Comparison of ENCODE assay signal across 23 cellular contexts in genomic region chr2:65159261-65159660, GRCh38. TPM values are rescaled to one million over a fixed set of nuclear protein-coding genes. Genes with fewer than 3 reads are reported as not detected.
A peak's percentile ranks its signal among the peaks of the same experiment; 100 is the strongest.
DNase-seq lines count a peak whose midpoint lies in the region; ATAC-seq lines count a peak whose summit lies in the region.
"Had no signal": no experiment of that assay in that cellular context is flagged by ENCODE, and none has a peak within 500 bp of the region (broad histone marks: within the 10 kb centered on the region; RNA-seq: fewer than 3 reads in every experiment).

No MANE protein-coding gene starts in this region.

- no peaks in the 10 kb centered on the region for H3K9me3 Mint-ChIP-seq in activated naive CD8-positive, alpha-beta T cell treated with anti-CD3 and anti-CD28 coated beads, Interleukin-2, amount 10 ng/mL, durations not matched to agents 7 days and 5 days
- no peaks in the 10 kb centered on the region for H3K9me3 Mint-ChIP-seq in activated naive CD8-positive, alpha-beta T cell treated with anti-CD3 and anti-CD28 coated beads, Interleukin-2, amount 50 U/mL, for 24 hours
- H3K9me3 Mint-ChIP-seq: CD4-positive, alpha-beta T cell; H9; HFFc6 had no signal

- POLR2A ChIA-PET in activated naive CD8-positive, alpha-beta T cell treated with anti-CD3 and anti-CD28 coated beads, Interleukin-2, amount 10 ng/mL, durations not matched to agents 7 days and 5 days (lab: Charles Lee): interaction anchor here (0.7 to 1.9 kb wide), 2 partner anchors 16 to 29 kb away, joined by 5 to 8 read pairs; partner anchors contain the start of gene RAB1A

- no peak for ATAC-seq in activated naive CD8-positive, alpha-beta T cell treated with anti-CD3 and anti-CD28 coated beads, Interleukin-2, amount 10 ng/mL, durations not matched to agents 7 days and 5 days (ENCODE audit: low read depth)
- ATAC-seq in activated naive CD8-positive, alpha-beta T cell treated with anti-CD3 and anti-CD28 coated beads, Interleukin-2, amount 50 U/mL, for 24 hours: no peak
- ATAC-seq in T-helper 17 cell (no peak), sciatic nerve (no peak)
- ATAC-seq: GM12878 had no signal

- no peaks in the 10 kb centered on the region for H3K36me3 ChIP-seq in KOPT-K1 (ENCODE audit: insufficient read depth, low read length)
- H3K36me3 ChIP-seq: Peyer's patch had no signal

- peak overlapping the region; percentile 65 for H3K27ac Mint-ChIP-seq in activated naive CD8-positive, alpha-beta T cell treated with anti-CD3 and anti-CD28 coated beads, Interleukin-2, amount 10 ng/mL, durations not matched to agents 7 days and 5 days
- H3K27ac Mint-ChIP-seq in activated naive CD8-positive, alpha-beta T cell treated with anti-CD3 and anti-CD28 coated beads, Interleukin-2, amount 50 U/mL, for 24 hours: no peak overlapping the region
- peak overlapping the region; percentile 79 for H3K27ac Mint-ChIP-seq in T-helper 17 cell
- H3K27ac Mint-ChIP-seq: CD4-positive, alpha-beta T cell; HFFc6 had no signal

- H3K27me3 Mint-ChIP-seq in activated naive CD8-positive, alpha-beta T cell treated with anti-CD3 and anti-CD28 coated beads, Interleukin-2, amount 10 ng/mL, durations not matched to agents 7 days and 5 days: no peaks in the 10 kb centered on the region
- H3K27me3 Mint-ChIP-seq in activated naive CD8-positive, alpha-beta T cell treated with anti-CD3 and anti-CD28 coated beads, Interleukin-2, amount 50 U/mL, for 24 hours: no peaks in the 10 kb centered on the region
- no peaks in the 10 kb centered on the region for H3K27me3 Mint-ChIP-seq in T-helper 17 cell
- H3K27me3 Mint-ChIP-seq: CD4-positive, alpha-beta T cell had no signal

- no peak for DNase-seq in activated naive CD8-positive, alpha-beta T cell treated with anti-CD3 and anti-CD28 coated beads, Interleukin-2, amount 10 ng/mL, durations not matched to agents 7 days and 5 days
- DNase-seq in activated naive CD8-positive, alpha-beta T cell treated with anti-CD3 and anti-CD28 coated beads, Interleukin-2, amount 50 U/mL, for 24 hours: no peak
- DNase-seq in T-helper 17 cell (no peak), DMS 273 (lab: John Stamatoyannopoulos, UW; ENCODE audit: unreplicated experiment) (no peak), sciatic nerve (ENCODE audit: low spot score) (no peak), NCI-H526 treated with DMSO at 0.1 percent for 48 hours (lab: John Stamatoyannopoulos, UW) (no peak)
- DNase-seq: CD4-positive, alpha-beta T cell; DMS53; EL; GM23248; H9; HFFc6; MM.1S; NCI-H1048; NCI-H1417; NCI-H1694 treated with DMSO at 0.1 percent for 48 hours; NCI-H2227 treated with DMSO at 0.1 percent for 48 hours; OCI-M1; Peyer's patch; SHP77 treated with DMSO at 0.1 percent for 48 hours had no signal

- no peak overlapping the region for H3K4me3 Mint-ChIP-seq in activated naive CD8-positive, alpha-beta T cell treated with anti-CD3 and anti-CD28 coated beads, Interleukin-2, amount 10 ng/mL, durations not matched to agents 7 days and 5 days
- H3K4me3 Mint-ChIP-seq in activated naive CD8-positive, alpha-beta T cell treated with anti-CD3 and anti-CD28 coated beads, Interleukin-2, amount 50 U/mL, for 24 hours: no peak overlapping the region
- H3K4me3 Mint-ChIP-seq in T-helper 17 cell: peak overlapping the region; percentile 49
- H3K4me3 Mint-ChIP-seq: CD4-positive, alpha-beta T cell; H9; HFFc6 had no signal

- peak overlapping the region; percentile 64 for H3K27ac ChIP-seq in KOPT-K1 (ENCODE audit: low read depth, low read length, poor library complexity, severe bottlenecking)
- H3K27ac ChIP-seq: GM23248, Peyer's patch, SK-N-MC had no signal

- peaks cover 25% of the 10 kb centered on the region for H3K4me1 Mint-ChIP-seq in activated naive CD8-positive, alpha-beta T cell treated with anti-CD3 and anti-CD28 coated beads, Interleukin-2, amount 10 ng/mL, durations not matched to agents 7 days and 5 days
- peaks cover 13% of the 10 kb centered on the region for H3K4me1 Mint-ChIP-seq in activated naive CD8-positive, alpha-beta T cell treated with anti-CD3 and anti-CD28 coated beads, Interleukin-2, amount 50 U/mL, for 24 hours
- H3K4me1 Mint-ChIP-seq in T-helper 17 cell: peaks cover 12% of the 10 kb centered on the region

- intact Hi-C loops in sciatic nerve (cut with DNase I): no loop called here

- H3K9me3 ChIP-seq in KOPT-K1 (ENCODE audit: insufficient read depth, low read length, poor library complexity, severe bottlenecking) (no peaks in the 10 kb centered on the region), T-helper 17 cell (ENCODE audit: control insufficient read depth, low read length, poor library complexity, severe bottlenecking) (no peaks in the 10 kb centered on the region)
- H3K9me3 ChIP-seq: Peyer's patch had no signal

- no peaks in the 10 kb centered on the region for H3K36me3 Mint-ChIP-seq in activated naive CD8-positive, alpha-beta T cell treated with anti-CD3 and anti-CD28 coated beads, Interleukin-2, amount 10 ng/mL, durations not matched to agents 7 days and 5 days
- no peaks in the 10 kb centered on the region for H3K36me3 Mint-ChIP-seq in activated naive CD8-positive, alpha-beta T cell treated with anti-CD3 and anti-CD28 coated beads, Interleukin-2, amount 50 U/mL, for 24 hours (ENCODE audit: low read depth)
- peaks cover 3% of the 10 kb centered on the region for H3K36me3 Mint-ChIP-seq in T-helper 17 cell (ENCODE audit: low read depth)

RNA-seq across cellular contexts. Expression of gene RAB1A, which starts 29.4 kb away (rescaled TPM):
- total RNA-seq in activated naive CD8-positive, alpha-beta T cell treated with anti-CD3 and anti-CD28 coated beads, Interleukin-2, amount 10 ng/mL, durations not matched to agents 7 days and 5 days: 10 to 100 TPM; 55.5 to 61.9 TPM
- total RNA-seq in T-helper 17 cell: 10 to 100 TPM; 65.2 to 78.1 TPM
- 100 TPM for total RNA-seq in sciatic nerve
